9 cellular contexts compared by ENCODE assay signal in the genomic region with DNA sequence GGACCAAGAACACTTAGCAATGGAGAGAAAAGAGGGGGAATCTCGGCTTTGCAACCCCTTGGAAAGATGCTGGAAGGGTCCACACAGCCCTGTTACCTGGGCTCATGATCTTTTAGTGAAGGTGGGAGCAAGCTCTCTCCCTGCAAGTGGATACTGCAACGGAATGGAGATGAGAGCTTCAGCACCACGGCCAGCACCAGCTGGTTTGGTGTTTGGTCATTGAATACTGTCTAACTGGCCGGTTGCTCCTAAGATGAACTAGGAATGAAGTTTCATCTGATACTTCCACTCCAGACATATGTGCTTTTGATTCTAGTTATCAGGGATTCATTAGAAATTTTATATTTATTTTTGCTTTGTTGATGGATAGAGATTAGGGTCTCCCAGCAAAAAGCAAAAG.
DNase-seq lines count a peak whose midpoint lies in the region; ATAC-seq and TF ChIP-seq lines count a peak whose summit lies in the region.
"Had no signal": no experiment of that assay in that cellular context is flagged by ENCODE, and none has a peak within 500 bp of the region (broad histone marks: within the 10 kb centered on the region; RNA-seq: fewer than 3 reads in every experiment).

No MANE protein-coding gene starts in this region.

- peak; percentile 53 for DNase-seq in AG20443 (ENCODE audit: low spot score)
- peak; percentile 49 for DNase-seq in HuH-7 (ENCODE audit: low spot score)
- peak; percentile 52 for DNase-seq in amniotic epithelial cell (ENCODE audit: low read depth)
- peak; percentile 83 for DNase-seq in iPS-NIHi7 (ENCODE audit: extremely low spot score)
- DNase-seq in GM20000 (ENCODE audit: low spot score): no peak
- no peak for DNase-seq in SKM-1 treated with dmso at 0.1 percent for 144 hours (lab: John Stamatoyannopoulos, UW; ENCODE audit: unreplicated experiment)
- DNase-seq: kidney had no signal

- no peak for TF ChIP-seq CTCF in GM20000 (IDR thresholded peaks at IDR 0.05; ENCODE audit: extremely low read depth, missing control alignments)

- ATAC-seq in GM21529 (IDR thresholded peaks at IDR 0.05; ENCODE audit: unreplicated experiment) (no peak), HG03378 (IDR thresholded peaks at IDR 0.05; ENCODE audit: unreplicated experiment) (no peak)

Comparison
In these comparisons a context has a peak if more than half of its experiments do, and no peak if none do; other contexts are left out.
1. DNase-seq: peak in AG20443 (single experiment), HuH-7 (single experiment), amniotic epithelial cell (single experiment) and iPS-NIHi7 (single experiment); none in GM20000 (single experiment) and SKM-1 treated with dmso at 0.1 percent for 144 hours (single experiment).